ENCODE assay signal across 3 cellular contexts in genomic region chr12:123548107-123548506, GRCh38.
"Had no signal": no experiment of that assay in that cellular context is flagged by ENCODE, and none has a peak within 500 bp of the region (broad histone marks: within the 10 kb centered on the region; RNA-seq: fewer than 3 reads in every experiment).

No MANE protein-coding gene starts in this region.

- H3K4me3 ChIP-seq: GM12878 had no signal

- DNase-seq: GDM1, GF-D8 had no signal

- ATAC-seq: GM12878 had no signal
